ENCODE assay signal across 8 cellular contexts in genomic region chr13:99657848-99658265, GRCh38. TPM values are rescaled to one million over a fixed set of nuclear protein-coding genes. Genes with fewer than 3 reads are reported as not detected.
DNase-seq lines count a peak whose midpoint lies in the region; ATAC-seq and TF ChIP-seq lines count a peak whose summit lies in the region.

No MANE protein-coding gene starts in this region.

- H3K27ac ChIP-seq in SK-N-MC: peak overlapping the region; percentile 93

- H3K4me3 Mint-ChIP-seq in MCF 10A (ENCODE audit: unreplicated experiment): no peak overlapping the region

- ATAC-seq in GM21447 (IDR thresholded peaks at IDR 0.05; ENCODE audit: unreplicated experiment): peak; percentile 41

- POLR2A ChIA-PET in MCF 10A (lab: Yijun Ruan, JAX): interaction anchor here (0.7 to 1.2 kb wide), 2 partner anchors 250 to 857 kb away, joined by 3 to 4 read pairs; no protein-coding TSS in a partner anchor

- H3K4me3 ChIP-seq in SK-N-MC (peak overlapping the region; percentile 66), kidney epithelial cell (ENCODE audit: low read depth, low read length) (peak overlapping the region; percentile 26)

- H3K9me3 Mint-ChIP-seq in MCF 10A (ENCODE audit: unreplicated experiment): no peaks in the 10 kb centered on the region

- H3K27ac Mint-ChIP-seq in MCF 10A (ENCODE audit: low read depth, unreplicated experiment): peak overlapping the region; percentile 16

- H3K9me3 ChIP-seq in SK-N-MC (ENCODE audit: low read depth, low read length): no peaks in the 10 kb centered on the region

- H3K27me3 ChIP-seq in kidney epithelial cell (ENCODE audit: control insufficient read depth, insufficient read depth, low read length): peaks cover 7% of the 10 kb centered on the region

- intact Hi-C loops in MCF 10A (cut with micrococcal nuclease): loop anchor here (2.0 to 10.0 kb wide), 5 partner anchors 216 to 1469 kb away; partner anchors contain the start of genes TMTC4 and ZIC2

- peaks cover 14% of the 10 kb centered on the region for H3K4me1 Mint-ChIP-seq in MCF 10A (ENCODE audit: insufficient read depth, unreplicated experiment)

- H3K27me3 Mint-ChIP-seq in MCF 10A (ENCODE audit: insufficient read depth, unreplicated experiment): no peaks in the 10 kb centered on the region

- BruUV-seq in MCF 10A (replicated peaks; lab: Mats Ljungman, UMichigan): no TSS peak

- H3K36me3 ChIP-seq in SK-N-MC (ENCODE audit: insufficient read depth, low read length) (no peaks in the 10 kb centered on the region), kidney epithelial cell (ENCODE audit: control insufficient read depth, insufficient read depth, low read length) (no peaks in the 10 kb centered on the region)

- CTCF ChIA-PET in MCF 10A (lab: Yijun Ruan, JAX): interaction anchor here (0.6 to 4.9 kb wide), 17 partner anchors 11 to 1673 kb away, joined by 3 to 35 read pairs (median 5); no protein-coding TSS in a partner anchor

- DNase-seq in Ammon's horn (ENCODE audit: low spot score): peak; percentile 67
- no peak for DNase-seq in SK-N-MC (ENCODE audit: low read depth, low spot score)
- DNase-seq in MCF 10A (ENCODE audit: unreplicated experiment): no peak
- no peak for DNase-seq in kidney epithelial cell (ENCODE audit: low read depth)
- DNase-seq in stimulated activated CD8-positive, alpha-beta memory T cell treated with anti-CD3 and anti-CD28 coated beads, Interleukin-12 subunit alpha, Interleukin-12 subunit beta, amount 100 ng/mL, for 4 hours (ENCODE audit: low read depth): peak; percentile 3
- no peak for DNase-seq in NCI-H1436 (lab: John Stamatoyannopoulos, UW)
- no peak for DNase-seq in NCI-H446 (lab: John Stamatoyannopoulos, UW)

- H3K9ac ChIP-seq in SK-N-MC (ENCODE audit: insufficient read length): peak overlapping the region; percentile 78

- H3K36me3 Mint-ChIP-seq in MCF 10A (ENCODE audit: insufficient read depth, unreplicated experiment): no peaks in the 10 kb centered on the region

- no peak for TF ChIP-seq CTCF in MCF 10A (IDR thresholded peaks at IDR 0.05; ENCODE audit: unreplicated experiment)
- TF ChIP-seq CTCF in kidney epithelial cell (IDR thresholded peaks at IDR 0.05; ENCODE audit: insufficient read depth, low read length, poor library complexity, severe bottlenecking): no peak

RNA-seq across cellular contexts. Expression of gene CLYBL, which starts 51.4 kb away (rescaled TPM):
- total RNA-seq in MCF 10A (2022) (10.0 and 12.7 TPM in 2 replicates), kidney epithelial cell (5.9 and 6.8 TPM in 2 replicates)

Comparison
In these comparisons a context has a peak if more than half of its experiments do, and no peak if none do; other contexts are left out.
1. DNase-seq: peak in Ammon's horn (single experiment) and stimulated activated CD8-positive, alpha-beta memory T cell treated with anti-CD3 and anti-CD28 coated beads, Interleukin-12 subunit alpha, Interleukin-12 subunit beta, amount 100 ng/mL, for 4 hours (single experiment); none in SK-N-MC (single experiment), MCF 10A (single experiment), kidney epithelial cell (single experiment), NCI-H1436 (single experiment) and NCI-H446 (0 of 2).